In the genomic region with DNA sequence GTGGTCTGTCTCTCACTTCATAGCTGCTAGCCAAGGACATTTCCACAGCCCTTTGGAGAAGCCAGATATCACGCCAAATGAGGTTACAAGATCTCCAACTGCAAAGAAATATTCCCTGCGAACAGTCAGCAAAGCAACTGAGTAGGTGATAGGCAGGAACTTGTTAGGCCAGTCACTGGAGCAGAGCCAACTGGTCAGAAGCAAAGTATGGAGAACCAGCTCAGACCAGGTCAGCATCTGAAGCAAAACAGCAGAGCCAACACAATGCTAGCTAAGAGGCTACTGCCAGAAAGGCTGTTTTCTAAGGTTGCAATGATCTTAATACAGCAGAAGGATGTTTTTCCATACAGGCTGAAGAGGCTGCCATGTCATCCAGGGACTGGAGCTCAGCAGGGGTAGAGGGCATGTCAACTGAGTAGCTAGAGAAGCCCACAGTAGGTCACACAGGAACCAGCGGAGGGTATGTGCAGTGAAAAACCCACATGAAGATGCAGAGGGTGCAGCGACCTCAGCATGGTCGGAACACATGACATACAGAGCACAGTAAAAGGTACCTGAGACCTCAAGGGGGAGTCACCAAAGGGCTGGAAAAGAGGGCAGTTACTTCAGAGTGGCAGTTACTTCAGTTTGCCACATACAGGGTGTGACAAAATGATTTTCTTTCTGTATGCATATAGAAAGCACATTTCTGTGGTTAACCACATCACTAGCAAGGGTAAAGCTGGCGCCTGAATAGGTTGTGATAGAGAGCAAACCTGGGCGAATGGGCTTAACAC, we compare ENCODE assay signal across 9 cellular contexts. TPM values are rescaled to one million over a fixed set of nuclear protein-coding genes. Genes with fewer than 3 reads are reported as not detected.
DNase-seq lines count a peak whose midpoint lies in the region; ATAC-seq and TF ChIP-seq lines count a peak whose summit lies in the region.
"Had no signal": no experiment of that assay in that cellular context is flagged by ENCODE, and none has a peak within 500 bp of the region (broad histone marks: within the 10 kb centered on the region; RNA-seq: fewer than 3 reads in every experiment).

No MANE protein-coding gene starts in this region.

- 82 to 99% methylated on average over 7 of the region's 7 CpGs for WGBS in endodermal cell (ENCODE audit: insufficient coverage in 1 of 2, insufficient read length in 1 of 2), 2 experiments

- peak overlapping the region; percentile 97 for H3K27ac Mint-ChIP-seq in activated CD8-positive, alpha-beta memory T cell treated with anti-CD3 and anti-CD28 coated beads, Interleukin-2, amount 10 ng/mL, durations not matched to agents 7 days and 5 days
- no peak overlapping the region for H3K27ac Mint-ChIP-seq in Caco-2 (ENCODE audit: unreplicated experiment)
- no peak overlapping the region for H3K27ac Mint-ChIP-seq in endodermal cell

- DNase-seq in left cardiac atrium (no peak), Right ventricle myocardium inferior (ENCODE audit: missing footprints) (no peak), mucosa of descending colon (no peak), Caco-2 (no peak), endodermal cell (no peak), amniotic stem cell (lab: John Stamatoyannopoulos, UW) (no peak)
- peak; percentile 94 for DNase-seq in activated CD8-positive, alpha-beta memory T cell treated with anti-CD3 and anti-CD28 coated beads, Interleukin-2, amount 10 ng/mL, durations not matched to agents 7 days and 5 days

- intact Hi-C loops in left cardiac atrium (cut with DNase I), result loop anchor here in 1 of 2 donors (5.0 kb wide), 1 partner anchor 173 kb away; no protein-coding TSS in a partner anchor
- intact Hi-C loops in Right ventricle myocardium inferior (cut with DNase I), result no loop called here
- intact Hi-C loops in mucosa of descending colon (cut with DNase I, micrococcal nuclease), result no loop called here
- intact Hi-C loops in Caco-2 (cut with micrococcal nuclease; ENCODE audit: unreplicated experiment), result no loop called here

- peaks cover 4% of the 10 kb centered on the region for H3K36me3 ChIP-seq in mucosa of descending colon (ENCODE audit: low read depth)
- H3K36me3 ChIP-seq in Caco-2 (ENCODE audit: control insufficient read depth, insufficient read depth, low read length), result no peaks in the 10 kb centered on the region
- no peaks in the 10 kb centered on the region for H3K36me3 ChIP-seq in endodermal cell (ENCODE audit: control insufficient read depth, insufficient read depth, low read length)

- CTCF ChIA-PET in activated CD8-positive, alpha-beta memory T cell treated with anti-CD3 and anti-CD28 coated beads, Interleukin-2, amount 10 ng/mL, durations not matched to agents 7 days and 5 days (lab: Charles Lee), result interaction anchor here (0.8 to 20.2 kb wide), 15 partner anchors 8 to 326 kb away, joined by 3 to 363 read pairs (median 6); a partner anchor contains a TSS
- CTCF ChIA-PET in Caco-2 (lab: Charles Lee), result interaction anchor here (0.6 to 5.0 kb wide), 4 partner anchors 8 to 65 kb away, joined by 3 to 37 read pairs (median 4); a partner anchor contains a TSS

- H3K27me3 ChIP-seq in Caco-2 (replicated peaks; ENCODE audit: control insufficient read depth, insufficient read depth, low read length) (no peaks in the 10 kb centered on the region), endodermal cell (ENCODE audit: control insufficient read depth, insufficient read depth, low read length, poor library complexity, severe bottlenecking) (peaks cover 91% of the 10 kb centered on the region)

- H3K4me1 Mint-ChIP-seq in activated CD8-positive, alpha-beta memory T cell treated with anti-CD3 and anti-CD28 coated beads, Interleukin-2, amount 10 ng/mL, durations not matched to agents 7 days and 5 days, result peaks cover 74% of the 10 kb centered on the region
- H3K4me1 Mint-ChIP-seq in Caco-2 (ENCODE audit: low read depth, unreplicated experiment) (no peaks in the 10 kb centered on the region), endodermal cell (no peaks in the 10 kb centered on the region)

- H3K4me3 ChIP-seq in mucosa of descending colon, result no peak overlapping the region
- no peak overlapping the region for H3K4me3 ChIP-seq in Caco-2 (ENCODE audit: low read depth, low read length)
- no peak overlapping the region for H3K4me3 ChIP-seq in endodermal cell (ENCODE audit: low read length)

- H3K9me3 ChIP-seq in mucosa of descending colon (no peaks in the 10 kb centered on the region), Caco-2 (no peaks in the 10 kb centered on the region), endodermal cell (ENCODE audit: control insufficient read depth, low read length) (no peaks in the 10 kb centered on the region)

- POLR2A ChIA-PET in Caco-2 (lab: Charles Lee), result no interaction called here

- H3K27ac ChIP-seq in endodermal cell (ENCODE audit: low read depth, low read length), result no peak overlapping the region

- ATAC-seq in left cardiac atrium, result peak; percentile 42 to 64
- no peak for ATAC-seq in Right ventricle myocardium inferior
- ATAC-seq in activated CD8-positive, alpha-beta memory T cell treated with anti-CD3 and anti-CD28 coated beads, Interleukin-2, amount 10 ng/mL, durations not matched to agents 7 days and 5 days, result peak; percentile 74
- peak; percentile 69 for ATAC-seq in mucosa of descending colon
- ATAC-seq in HG02970 (IDR thresholded peaks at IDR 0.05; ENCODE audit: low FRiP score, unreplicated experiment), result no peak

- H3K27me3 Mint-ChIP-seq in activated CD8-positive, alpha-beta memory T cell treated with anti-CD3 and anti-CD28 coated beads, Interleukin-2, amount 10 ng/mL, durations not matched to agents 7 days and 5 days, result no peaks in the 10 kb centered on the region
- H3K27me3 Mint-ChIP-seq in Caco-2 (ENCODE audit: insufficient read depth, unreplicated experiment) (no peaks in the 10 kb centered on the region), endodermal cell (ENCODE audit: insufficient read depth) (peaks cover 76% of the 10 kb centered on the region)

- H3K36me3 Mint-ChIP-seq in activated CD8-positive, alpha-beta memory T cell treated with anti-CD3 and anti-CD28 coated beads, Interleukin-2, amount 10 ng/mL, durations not matched to agents 7 days and 5 days, result peaks cover 41% of the 10 kb centered on the region
- H3K36me3 Mint-ChIP-seq in Caco-2 (ENCODE audit: insufficient read depth, unreplicated experiment) (no peaks in the 10 kb centered on the region), endodermal cell (ENCODE audit: low read depth) (peaks cover 3% of the 10 kb centered on the region)

- TF ChIP-seq CTCF in mucosa of descending colon (IDR thresholded peaks at IDR 0.05), result no peak
- TF ChIP-seq CTCF in Caco-2 (IDR thresholded peaks at IDR 0.05; ENCODE audit: insufficient read depth in 1 of 2, low read depth in 1 of 2, low read length in 1 of 2, severe bottlenecking in 1 of 2, unreplicated experiment in 1 of 2), result no peak
- TF ChIP-seq CTCF in endodermal cell (conservative IDR thresholded peaks at IDR 0.05), result no peak

- BruUV-seq in Caco-2 (replicated peaks; lab: Mats Ljungman, UMichigan), result no TSS peak

- H3K4me1 ChIP-seq in mucosa of descending colon (ENCODE audit: low read depth) (no peaks in the 10 kb centered on the region), Caco-2 (peaks cover 10% of the 10 kb centered on the region), endodermal cell (ENCODE audit: control insufficient read depth, insufficient read depth, low read length) (no peaks in the 10 kb centered on the region)

- no peak overlapping the region for H3K9ac ChIP-seq in endodermal cell (ENCODE audit: extremely low read depth, low read length, poor library complexity, severe bottlenecking)

- H3K9me3 Mint-ChIP-seq in activated CD8-positive, alpha-beta memory T cell treated with anti-CD3 and anti-CD28 coated beads, Interleukin-2, amount 10 ng/mL, durations not matched to agents 7 days and 5 days (ENCODE audit: low read depth), result no peaks in the 10 kb centered on the region
- H3K9me3 Mint-ChIP-seq in Caco-2 (ENCODE audit: unreplicated experiment) (no peaks in the 10 kb centered on the region), endodermal cell (no peaks in the 10 kb centered on the region)

- peak overlapping the region; percentile 45 for H3K4me3 Mint-ChIP-seq in activated CD8-positive, alpha-beta memory T cell treated with anti-CD3 and anti-CD28 coated beads, Interleukin-2, amount 10 ng/mL, durations not matched to agents 7 days and 5 days
- H3K4me3 Mint-ChIP-seq in Caco-2 (ENCODE audit: unreplicated experiment), result no peak overlapping the region
- H3K4me3 Mint-ChIP-seq in endodermal cell, result no peak overlapping the region

RNA-seq across cellular contexts. Expression of a gene that starts 8.9 kb away (rescaled TPM):
- total RNA-seq in left cardiac atrium (10 to 100 TPM in 1 of 2 donors, 1 to 10 TPM in 1; 7.0 to 11.7 TPM), Right ventricle myocardium inferior (8.2 TPM), mucosa of descending colon (10 to 100 TPM; 14.0 to 24.8 (median 21.6) TPM), Caco-2 (2022) (5.1 and 7.0 TPM in 2 replicates), endodermal cell (10 to 100 TPM in 1 of 2 donors, 1 to 10 TPM in 1; 9.0 to 13.6 TPM)
- total RNA-seq in activated CD8-positive, alpha-beta memory T cell treated with anti-CD3 and anti-CD28 coated beads, Interleukin-2, amount 10 ng/mL, durations not matched to agents 7 days and 5 days, result 100 to 1,000 TPM in 1 of 2 experiments, 10 to 100 TPM in 1; 42.9 to 120 TPM
- 14.0 TPM for polyA plus RNA-seq in endodermal cell (2013, experiment 1 of 2)
- polyA plus RNA-seq in endodermal cell (2013, experiment 2 of 2), result 13.4 TPM

RNA-seq across cellular contexts. Expression of a gene that starts 18.9 kb away (rescaled TPM):
- total RNA-seq in left cardiac atrium (100 to 1,000 TPM; 356 to 364 TPM), Right ventricle myocardium inferior (444 TPM), mucosa of descending colon (100 to 1,000 TPM; 169 to 222 (median 202) TPM), Caco-2 (2022) (249 and 255 TPM in 2 replicates), endodermal cell (100 to 1,000 TPM; 162 to 192 TPM)
- 100 to 1,000 TPM; 268 to 300 TPM for total RNA-seq in activated CD8-positive, alpha-beta memory T cell treated with anti-CD3 and anti-CD28 coated beads, Interleukin-2, amount 10 ng/mL, durations not matched to agents 7 days and 5 days
- 196 TPM for polyA plus RNA-seq in endodermal cell (2013, experiment 1 of 2)
- 185 TPM for polyA plus RNA-seq in endodermal cell (2013, experiment 2 of 2)

RNA-seq across cellular contexts. Expression of a gene that starts 25.0 kb away (rescaled TPM):
- 10 to 100 TPM; 30.7 to 37.8 TPM for total RNA-seq in left cardiac atrium
- 44.5 TPM for total RNA-seq in Right ventricle myocardium inferior
- total RNA-seq in activated CD8-positive, alpha-beta memory T cell treated with anti-CD3 and anti-CD28 coated beads, Interleukin-2, amount 10 ng/mL, durations not matched to agents 7 days and 5 days, result 10 to 100 TPM; 49.2 to 53.6 TPM
- total RNA-seq in mucosa of descending colon, result 10 to 100 TPM; 34.0 to 50.6 (median 42.3) TPM
- 71.2 and 72.5 TPM in 2 replicates for total RNA-seq in Caco-2 (2022)
- 10 to 100 TPM; 51.8 to 58.8 TPM for total RNA-seq in endodermal cell
- polyA plus RNA-seq in endodermal cell (2013, experiment 1 of 2), result 28.9 TPM
- 22.4 TPM for polyA plus RNA-seq in endodermal cell (2013, experiment 2 of 2)

RNA-seq across cellular contexts. Expression of a gene that starts 47.9 kb away (rescaled TPM):
- total RNA-seq in left cardiac atrium (not detected), Right ventricle myocardium inferior (not detected), mucosa of descending colon (not detected), Caco-2 (2022) (0.14 TPM in 1 of 2 replicates, not detected in the other), endodermal cell (under 1 TPM in 1 of 2 donors, not detected in 1; 0.13 TPM)
- total RNA-seq in activated CD8-positive, alpha-beta memory T cell treated with anti-CD3 and anti-CD28 coated beads, Interleukin-2, amount 10 ng/mL, durations not matched to agents 7 days and 5 days, result under 1 TPM in 1 of 2 experiments, not detected in 1; 0.41 TPM
- polyA plus RNA-seq in endodermal cell (2013, experiment 1 of 2), result 25.0 TPM
- polyA plus RNA-seq in endodermal cell (2013, experiment 2 of 2), result 23.5 TPM
- total RNA-seq: M059J had no signal

Comparison
In these comparisons a context has a peak if more than half of its experiments do, and no peak if none do; other contexts are left out.
1. ATAC-seq: peak in left cardiac atrium (2 of 2), activated CD8-positive, alpha-beta memory T cell treated with anti-CD3 and anti-CD28 coated beads, Interleukin-2, amount 10 ng/mL, durations not matched to agents 7 days and 5 days (single experiment) and mucosa of descending colon (single experiment); none in Right ventricle myocardium inferior (single experiment) and HG02970 (single experiment).